Comparison of ENCODE assay signal across 28 cellular contexts in the genomic region with DNA sequence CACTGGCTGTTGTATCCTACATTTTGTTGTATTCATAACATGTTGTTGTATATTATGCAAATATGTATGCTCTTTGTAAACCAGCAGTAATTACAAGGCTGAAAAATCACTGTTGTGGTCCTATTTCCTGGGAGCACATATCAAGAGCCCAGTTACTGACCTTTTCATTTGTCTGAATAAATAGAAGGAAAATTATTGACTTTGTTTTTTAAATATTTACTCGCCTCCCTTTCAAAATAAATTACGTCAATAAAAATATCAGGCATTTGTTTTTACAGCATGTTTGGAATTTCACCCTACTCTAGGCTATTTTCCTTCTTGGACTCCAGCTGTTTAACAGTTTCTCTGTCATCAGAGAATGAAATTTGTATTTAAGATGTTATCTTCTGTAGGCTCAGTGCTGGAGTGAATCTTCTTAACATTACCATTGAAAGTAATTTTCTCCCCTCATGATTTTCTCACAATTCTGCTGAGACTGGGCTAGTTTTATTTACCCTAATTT. TPM values are rescaled to one million over a fixed set of nuclear protein-coding genes. Genes with fewer than 3 reads are reported as not detected.
"Had no signal": no experiment of that assay in that cellular context is flagged by ENCODE, and none has a peak within 500 bp of the region (broad histone marks: within the 10 kb centered on the region; RNA-seq: fewer than 3 reads in every experiment).

No MANE protein-coding gene starts in this region.

- ATAC-seq: gastroesophageal sphincter; mucosa of descending colon; sciatic nerve; stimulated activated naive CD8-positive, alpha-beta T cell treated with anti-CD3 and anti-CD28 coated beads, Interleukin-15, Interleukin-2, amounts not matched to agents 100 U/mL and 50 U/mL, for 24 hours; WTC11 had no signal

- H3K27ac ChIP-seq: ascending aorta, cardiac muscle cell, colonic mucosa, gastroesophageal sphincter, left ventricle myocardium inferior, ovary, skin epidermis, testis had no signal

- H3K9me3 ChIP-seq: ascending aorta, colonic mucosa, gastroesophageal sphincter, left ventricle myocardium inferior, mucosa of descending colon, ovary, testis had no signal

- H3K27me3 ChIP-seq: ascending aorta, cardiac muscle cell, colonic mucosa, gastroesophageal sphincter, ovary, testis had no signal

- DNase-seq: activated CD4-positive, alpha-beta memory T cell treated with anti-CD3 and anti-CD28 coated beads, Interleukin-2, amount 10 ng/mL, durations not matched to agents 7 days and 5 days; activated CD4-positive, alpha-beta T cell treated with anti-CD3 and anti-CD28 coated beads for 1 hour; activated CD4-positive, alpha-beta T cell treated with anti-CD3 and anti-CD28 coated beads, Interleukin-2, amount 10 ng/mL, durations not matched to agents 7 days and 5 days; activated CD8-positive, alpha-beta memory T cell treated with anti-CD3 and anti-CD28 coated beads, Interleukin-2, amount 50 U/mL, for 48 hours; activated gamma-delta T cell; activated naive CD4-positive, alpha-beta T cell treated with anti-CD3 and anti-CD28 coated beads, Interleukin-2, amount 10 ng/mL, durations not matched to agents 7 days and 5 days; activated naive CD8-positive, alpha-beta T cell treated with anti-CD3 and anti-CD28 coated beads, Interleukin-2, amount 10 ng/mL, durations not matched to agents 7 days and 5 days; activated T-cell treated with anti-CD3 and anti-CD28 coated beads, Interleukin-2, amount 50 U/mL, for 24 hours; cerebellar nuclear complex; colonic mucosa; effector CD8-positive, alpha-beta T cell; hypothalamus; immature natural killer cell; left ventricle myocardium inferior; mucosa of descending colon; ovary; stimulated activated CD4-positive, alpha-beta T cell treated with anti-CD3 and anti-CD28 coated beads, Interleukin-12 subunit alpha, Interleukin-12 subunit beta, amount 100 ng/mL, for 4 hours; stimulated activated CD4-positive, alpha-beta T cell treated with anti-CD3 and anti-CD28 coated beads, Interleukin-4, amount 100 ng/mL, for 1 hour; stimulated activated naive CD8-positive, alpha-beta T cell treated with anti-CD3 and anti-CD28 coated beads, Interleukin-15, Interleukin-2, amounts not matched to agents 100 U/mL and 50 U/mL, for 24 hours; T-helper 2 cell; testis; trophoblast cell had no signal

- H3K4me1 ChIP-seq: ascending aorta, colonic mucosa, gastroesophageal sphincter, left ventricle myocardium inferior, testis had no signal

- H3K36me3 ChIP-seq: ascending aorta, cardiac muscle cell, colonic mucosa, gastroesophageal sphincter, left ventricle myocardium inferior, ovary had no signal

- H3K4me3 ChIP-seq: ascending aorta, cardiac muscle cell, colonic mucosa, gastroesophageal sphincter, left ventricle myocardium inferior, mucosa of descending colon, ovary, skin epidermis, testis had no signal

RNA-seq across cellular contexts. Expression of a gene that starts 59.9 kb away (rescaled TPM):
- total RNA-seq: activated CD4-positive, alpha-beta memory T cell treated with anti-CD3 and anti-CD28 coated beads, Interleukin-2, amount 10 ng/mL, durations not matched to agents 7 days and 5 days; activated CD4-positive, alpha-beta T cell treated with anti-CD3 and anti-CD28 coated beads, Interleukin-2, amount 10 ng/mL, durations not matched to agents 7 days and 5 days; activated naive CD8-positive, alpha-beta T cell treated with anti-CD3 and anti-CD28 coated beads, Interleukin-2, amount 10 ng/mL, durations not matched to agents 7 days and 5 days had no signal
- polyA plus RNA-seq: immature natural killer cell had no signal
